ENCODE assay signal across 10 cellular contexts in genomic region chr12:103647267-103647666, GRCh38.
DNase-seq lines count a peak whose midpoint lies in the region; TF ChIP-seq lines count a peak whose summit lies in the region.
"Had no signal": no experiment of that assay in that cellular context is flagged by ENCODE, and none has a peak within 500 bp of the region (broad histone marks: within the 10 kb centered on the region; RNA-seq: fewer than 3 reads in every experiment).

No MANE protein-coding gene starts in this region.

- H3K9ac ChIP-seq in adipocyte (ENCODE audit: low read length) = no peak overlapping the region

- H3K4me1 ChIP-seq in adipocyte (ENCODE audit: control insufficient read depth, insufficient read depth, low read length) (peaks cover 19% of the 10 kb centered on the region), hepatocyte (ENCODE audit: insufficient read depth) (no peaks in the 10 kb centered on the region), BE2C (no peaks in the 10 kb centered on the region), testis (no peaks in the 10 kb centered on the region)

- TF ChIP-seq CTCF in hepatocyte (IDR thresholded peaks at IDR 0.05; ENCODE audit: poor library complexity) (no peak), BE2C (IDR thresholded peaks at IDR 0.05; ENCODE audit: low read depth, low read length) (no peak), testis (IDR thresholded peaks at IDR 0.05) (no peak)

- H3K4me2 ChIP-seq in hepatocyte = no peak overlapping the region

- H3K79me2 ChIP-seq in hepatocyte = no peaks in the 10 kb centered on the region

- H3K27me3 ChIP-seq in adipocyte (replicated peaks; ENCODE audit: control insufficient read depth, insufficient read depth, low read length) = peaks cover 10% of the 10 kb centered on the region
- no peaks in the 10 kb centered on the region for H3K27me3 ChIP-seq in hepatocyte
- H3K27me3 ChIP-seq in BE2C = peaks cover 5% of the 10 kb centered on the region
- no peaks in the 10 kb centered on the region for H3K27me3 ChIP-seq in testis
- H3K27me3 ChIP-seq: ovary had no signal

- intact Hi-C loops in testis (cut with DNase I; ENCODE audit: low total_unique reads) = no loop called here

- H3K27ac ChIP-seq in hepatocyte (no peak overlapping the region), testis (no peak overlapping the region)
- H3K27ac ChIP-seq: ovary had no signal

- H3K36me3 ChIP-seq in adipocyte (ENCODE audit: control insufficient read depth, insufficient read depth, low read length, severe bottlenecking) = no peaks in the 10 kb centered on the region
- no peaks in the 10 kb centered on the region for H3K36me3 ChIP-seq in hepatocyte (replicated peaks; ENCODE audit: insufficient read depth, low read depth)
- H3K36me3 ChIP-seq in BE2C = no peaks in the 10 kb centered on the region
- H3K36me3 ChIP-seq in testis (ENCODE audit: low read depth, missing control alignments) = no peaks in the 10 kb centered on the region
- H3K36me3 ChIP-seq: ovary had no signal

- WGBS in hepatocyte (ENCODE audit: low lambda C conversion rate, missing lambda C conversion rate) = 46% methylated on average over 2 of the region's 2 CpGs
- 43 to 53% methylated on average over 2 of the region's 2 CpGs for WGBS in testis, 2 donors

- no peaks in the 10 kb centered on the region for H4K20me1 ChIP-seq in hepatocyte (ENCODE audit: insufficient read depth, poor library complexity, severe bottlenecking)

- no peak for TF ChIP-seq POLR2A in testis (IDR thresholded peaks at IDR 0.05)

- H2AFZ ChIP-seq in hepatocyte = no peak overlapping the region

- H3K9me2 ChIP-seq in hepatocyte (replicated peaks; ENCODE audit: insufficient read depth) = no peaks in the 10 kb centered on the region

- no peaks in the 10 kb centered on the region for H3K9me3 ChIP-seq in adipocyte (ENCODE audit: control insufficient read depth, low read length)
- no peaks in the 10 kb centered on the region for H3K9me3 ChIP-seq in hepatocyte (ENCODE audit: low read depth)
- no peaks in the 10 kb centered on the region for H3K9me3 ChIP-seq in BE2C
- no peaks in the 10 kb centered on the region for H3K9me3 ChIP-seq in testis
- H3K9me3 ChIP-seq: ovary had no signal

- H3K4me3 ChIP-seq in adipocyte (ENCODE audit: low read length) (no peak overlapping the region), hepatocyte (no peak overlapping the region), BE2C (ENCODE audit: low read depth, low read length) (no peak overlapping the region), testis (no peak overlapping the region)
- H3K4me3 ChIP-seq: ovary had no signal

- DNase-seq in AG08395 (ENCODE audit: low spot score) (peak; percentile 41), HK-2 (ENCODE audit: unreplicated experiment) (peak; percentile 34), adipocyte (ENCODE audit: low read depth) (peak; percentile 25), hepatocyte (ENCODE audit: low spot score) (peak; percentile 48), BE2C (no peak), testis (no peak), NCI-H748 (lab: John Stamatoyannopoulos, UW; ENCODE audit: unreplicated experiment) (no peak)
- no peak for DNase-seq in activated CD8-positive, alpha-beta memory T cell treated with anti-CD3 and anti-CD28 coated beads, Interleukin-2, amount 50 U/mL, for 4 hours
- DNase-seq: ovary, T1000 had no signal

Comparison
In these comparisons a context has a peak if more than half of its experiments do, and no peak if none do; other contexts are left out.
1. DNase-seq: peak in AG08395 (single experiment), HK-2 (single experiment), adipocyte (single experiment) and hepatocyte (single experiment); none in BE2C (single experiment), testis (single experiment), NCI-H748 (single experiment) and activated CD8-positive, alpha-beta memory T cell treated with anti-CD3 and anti-CD28 coated beads, Interleukin-2, amount 50 U/mL, for 4 hours (single experiment).